In genomic region chr2:100291152-100291970, GRCh38 we compare ENCODE assay signal across 1 cellular context.
TF ChIP-seq lines count a peak whose summit lies in the region.

No MANE protein-coding gene starts in this region.

TF ChIP-seq in K562, 482 proteins besides CTCF, POLR2A, EP300 and RAD21 (continued from another document and continues in another):
- TF ChIP-seq PHF8 (IDR thresholded peaks at IDR 0.05; ENCODE audit: borderline replicate concordance, low read length) (peak; percentile 28; the same call in 1 of the 2 replicates), SAP30 (IDR thresholded peaks at IDR 0.05; ENCODE audit: borderline replicate concordance, insufficient read depth, low read depth, low read length, poor library complexity, severe bottlenecking) (no peak), NFE2 (IDR thresholded peaks at IDR 0.05; ENCODE audit: low read depth) (peak; percentile 94), HNRNPUL1 (IDR thresholded peaks at IDR 0.05; ENCODE audit: low read length) (no peak), ZNF263 (CRISPR knock-in tag; IDR thresholded peaks at IDR 0.05; ENCODE audit: borderline replicate concordance) (peak; percentile 97), ETV6 (IDR thresholded peaks at IDR 0.05; ENCODE audit: borderline replicate concordance in 1 of 2, low read depth in 2 of 2, low read length in 1 of 2) (no peak), ETV6 (CRISPR knock-in tag; IDR thresholded peaks at IDR 0.05; ENCODE audit: borderline replicate concordance) (no peak), GABPB1 (CRISPR knock-in tag; IDR thresholded peaks at IDR 0.05) (no peak), CREB3L1 (IDR thresholded peaks at IDR 0.05; ENCODE audit: borderline replicate concordance, low read depth) (no peak), NFXL1 (CRISPR knock-in tag; IDR thresholded peaks at IDR 0.05) (no peak), PCBP1 (IDR thresholded peaks at IDR 0.05; ENCODE audit: low read depth, low read length, poor library complexity, severe bottlenecking) (no peak), RFX7 (CRISPR knock-in tag; IDR thresholded peaks at IDR 0.05) (no peak), GABPA (tag; conservative IDR thresholded peaks at IDR 0.05; ENCODE audit: low read depth) (no peak; the same call in 1 of the 2 replicates), HOXB6 (CRISPR knock-in tag; IDR thresholded peaks at IDR 0.05; ENCODE audit: borderline replicate concordance) (no peak), XRCC4 (IDR thresholded peaks at IDR 0.05; ENCODE audit: extremely low read depth, insufficient read depth, insufficient read length) (no peak), XRCC5 (IDR thresholded peaks at IDR 0.05; ENCODE audit: low read depth, low read length) (0 out of 2 replicates have a peak, but pooled peaks have one; percentile 49), HES1 (IDR thresholded peaks at IDR 0.05; ENCODE audit: low read depth) (0 out of 2 replicates have a peak, but pooled peaks have one; percentile 40), NRF1 (conservative IDR thresholded peaks at IDR 0.05 in 1 of 2, IDR thresholded peaks at IDR 0.05 in 1 of 2) (peak; percentile 33 to 37; a peak in 2 of 4 replicates), ZSCAN32 (CRISPR knock-in tag; IDR thresholded peaks at IDR 0.05) (no peak), ZFP36 (IDR thresholded peaks at IDR 0.05; ENCODE audit: low read depth, low read length, partially characterized antibody) (peak; percentile 26), RBM39 (optimal IDR thresholded peaks at IDR 0.05; ENCODE audit: low read depth, low read length) (no peak), SLC30A9 (CRISPR knock-in tag; IDR thresholded peaks at IDR 0.05) (no peak), PHF20 (IDR thresholded peaks at IDR 0.05; ENCODE audit: partially characterized antibody) (no peak), CEBPZ (IDR thresholded peaks at IDR 0.05; ENCODE audit: borderline replicate concordance, low read depth, low read length) (no peak), TAF9B (IDR thresholded peaks at IDR 0.05; ENCODE audit: partially characterized antibody) (peak; percentile 86), MYC (IDR thresholded peaks at IDR 0.05; ENCODE audit: low read depth, low read length) (peak; percentile 65), MYC (CRISPR knock-in tag; IDR thresholded peaks at IDR 0.05; ENCODE audit: borderline replicate concordance, low read depth) (0 out of 2 replicates have a peak, but pooled peaks have one; percentile 31), PREB (CRISPR knock-in tag; IDR thresholded peaks at IDR 0.05) (no peak), GTF3C2 (IDR thresholded peaks at IDR 0.05; ENCODE audit: borderline replicate concordance, extremely low read depth, insufficient read length) (no peak), PURB (CRISPR knock-in tag; IDR thresholded peaks at IDR 0.05; ENCODE audit: low read depth) (no peak), HMGN3 (IDR thresholded peaks at IDR 0.05; ENCODE audit: borderline replicate concordance, extremely low read depth, insufficient read length, low read depth, low read length) (peak; percentile 65), SPI1 (IDR thresholded peaks at IDR 0.05; ENCODE audit: borderline replicate concordance, low read depth, low read length) (no peak), PHB2 (IDR thresholded peaks at IDR 0.05; ENCODE audit: low read depth) (no peak), RBM15 (IDR thresholded peaks at IDR 0.05; ENCODE audit: insufficient read depth, low read length) (no peak), ADNP (tag; IDR thresholded peaks at IDR 0.05) (no peak), POLR2AphosphoS5 (IDR thresholded peaks at IDR 0.05; ENCODE audit: control insufficient read depth, insufficient read depth, low read depth, low read length) (peak; percentile 77), ZBTB17 (CRISPR knock-in tag; IDR thresholded peaks at IDR 0.05) (no peak), ZFP91 (CRISPR knock-in tag; IDR thresholded peaks at IDR 0.05) (0 out of 2 replicates have a peak, but pooled peaks have one; percentile 60), NCOA4 (IDR thresholded peaks at IDR 0.05; ENCODE audit: partially characterized antibody) (no peak), ZNF224 (CRISPR knock-in tag; IDR thresholded peaks at IDR 0.05) (no peak), ZNF184 (CRISPR knock-in tag; IDR thresholded peaks at IDR 0.05) (no peak)
- TF ChIP-seq, protein P1, sequence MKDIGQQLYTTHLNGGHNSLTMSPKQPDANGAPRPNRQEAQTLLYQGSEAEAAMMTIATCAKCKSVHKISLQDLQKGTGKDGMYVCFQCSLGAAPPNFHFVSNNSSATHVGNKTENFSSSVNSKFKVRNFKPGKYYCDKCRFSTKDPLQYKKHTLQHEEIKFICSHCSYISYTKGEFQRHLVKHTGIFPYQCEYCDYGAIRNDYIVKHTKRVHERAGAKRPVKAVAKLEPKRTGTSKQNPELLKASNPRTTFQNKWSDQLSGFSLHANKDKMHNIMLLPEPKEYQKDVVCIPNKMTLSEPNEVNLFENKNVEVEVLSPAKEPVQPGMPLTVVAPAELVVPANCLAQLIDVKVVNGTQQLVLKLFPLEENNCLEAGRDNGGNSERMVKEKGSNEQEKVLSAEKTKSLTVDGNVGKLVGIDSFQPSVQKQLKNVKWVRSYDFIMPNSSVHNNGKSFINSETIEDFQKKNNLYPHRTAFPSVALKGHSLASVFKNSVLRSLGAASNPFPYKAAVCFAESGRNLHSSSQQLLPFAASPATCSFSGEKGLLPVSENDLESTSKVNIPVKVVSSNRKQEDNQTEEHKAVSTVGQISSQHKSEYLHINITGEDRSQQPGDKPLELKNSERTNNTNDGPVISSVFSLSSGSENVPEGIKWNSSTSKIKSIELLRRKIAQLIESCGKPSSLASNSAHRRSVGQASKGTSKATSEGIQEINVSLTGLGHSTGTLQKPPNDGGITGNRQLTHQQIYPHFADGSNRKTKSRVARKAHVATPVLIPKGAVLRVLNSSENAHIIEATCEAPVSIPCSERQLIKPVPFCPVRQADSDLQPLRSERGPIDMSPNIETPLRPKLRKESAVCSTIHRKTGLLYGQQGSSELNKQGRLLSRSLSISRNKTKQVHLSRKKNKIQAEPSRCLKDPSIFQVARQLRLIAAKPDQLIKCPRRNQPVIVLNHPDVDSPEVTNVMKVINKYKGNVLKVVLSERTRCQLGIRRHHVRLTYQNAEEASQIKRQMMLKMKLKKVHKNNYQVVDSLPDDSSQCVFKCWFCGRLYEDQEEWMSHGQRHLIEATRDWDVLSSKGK (CRISPR knock-in tag; IDR thresholded peaks at IDR 0.05): no peak
- TF ChIP-seq, protein P2, sequence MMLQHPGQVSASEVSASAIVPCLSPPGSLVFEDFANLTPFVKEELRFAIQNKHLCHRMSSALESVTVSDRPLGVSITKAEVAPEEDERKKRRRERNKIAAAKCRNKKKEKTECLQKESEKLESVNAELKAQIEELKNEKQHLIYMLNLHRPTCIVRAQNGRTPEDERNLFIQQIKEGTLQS (IDR thresholded peaks at IDR 0.05): peak; percentile 99
- TF ChIP-seq, protein P2 (CRISPR knock-in tag; conservative IDR thresholded peaks at IDR 0.05): peak; percentile 97
- TF ChIP-seq, protein P3, sequence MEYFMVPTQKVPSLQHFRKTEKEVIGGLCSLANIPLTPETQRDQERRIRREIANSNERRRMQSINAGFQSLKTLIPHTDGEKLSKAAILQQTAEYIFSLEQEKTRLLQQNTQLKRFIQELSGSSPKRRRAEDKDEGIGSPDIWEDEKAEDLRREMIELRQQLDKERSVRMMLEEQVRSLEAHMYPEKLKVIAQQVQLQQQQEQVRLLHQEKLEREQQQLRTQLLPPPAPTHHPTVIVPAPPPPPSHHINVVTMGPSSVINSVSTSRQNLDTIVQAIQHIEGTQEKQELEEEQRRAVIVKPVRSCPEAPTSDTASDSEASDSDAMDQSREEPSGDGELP (CRISPR knock-in tag; IDR thresholded peaks at IDR 0.05; ENCODE audit: borderline replicate concordance): peak; percentile 76
